ENCODE assay signal across 2 cellular contexts in the genomic region with DNA sequence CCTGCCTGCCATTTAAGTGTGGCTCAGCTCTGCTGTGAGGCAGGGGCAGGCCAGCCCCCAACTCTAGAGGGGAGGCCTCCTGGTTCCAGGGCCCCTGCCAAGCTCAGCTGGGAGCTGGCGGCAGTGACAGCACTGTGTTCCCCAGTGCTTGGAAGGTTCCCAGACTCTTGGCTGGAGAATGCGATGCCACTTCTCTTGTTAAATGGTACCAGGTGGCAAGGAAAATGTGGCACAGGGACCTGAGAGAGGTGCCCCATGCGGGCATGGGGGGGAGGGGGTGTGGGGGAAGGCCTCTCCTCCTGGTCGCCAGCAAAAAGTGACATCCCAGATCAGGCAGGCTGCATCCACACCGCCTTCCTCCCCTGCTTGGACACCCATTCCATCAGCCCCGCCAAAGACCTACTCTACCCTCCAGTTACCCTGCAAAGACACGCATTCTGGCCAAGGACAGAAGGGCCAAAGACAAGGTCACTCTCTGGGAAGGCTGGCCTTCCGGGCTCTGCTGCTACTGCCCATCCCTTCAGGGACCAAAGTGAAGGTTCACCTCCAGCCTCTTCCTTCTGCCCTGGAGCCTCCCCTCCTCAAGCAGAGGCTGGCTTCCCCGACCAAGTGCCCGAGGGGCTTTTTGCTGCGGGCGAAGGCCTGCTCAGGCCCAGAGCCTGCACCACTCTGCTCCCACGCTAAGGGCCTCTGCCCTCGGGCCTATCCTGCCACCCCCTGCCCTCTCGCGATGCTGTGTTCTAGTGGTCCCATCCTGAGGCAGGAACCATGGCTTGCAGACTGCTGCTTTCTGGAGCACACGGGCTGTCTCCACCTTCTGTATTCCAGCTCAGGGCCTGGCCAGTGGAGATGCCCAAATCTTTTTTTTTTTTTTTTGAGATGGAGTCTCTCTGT.
TF ChIP-seq lines count a peak whose summit lies in the region.

No MANE protein-coding gene starts in this region.

TF ChIP-seq in GM12891, 5 proteins besides CTCF, POLR2A, EP300 and RAD21:
- TF ChIP-seq PAX5 (IDR thresholded peaks at IDR 0.05; ENCODE audit: insufficient read depth, low read length, severe bottlenecking) (no peak), POLR2AphosphoS5 (IDR thresholded peaks at IDR 0.05; ENCODE audit: low read depth, low read length) (no peak), POU2F2 (IDR thresholded peaks at IDR 0.05; ENCODE audit: low read depth, low read length) (no peak), SPI1 (IDR thresholded peaks at IDR 0.05; ENCODE audit: low read depth, low read length) (no peak), TAF1 (IDR thresholded peaks at IDR 0.05; ENCODE audit: low read depth, low read length) (no peak)
TF ChIP-seq in GM12891: peak in this region for 0.

TF ChIP-seq in K562, 482 proteins besides CTCF, POLR2A, EP300 and RAD21:
- TF ChIP-seq RBFOX2 (IDR thresholded peaks at IDR 0.05; ENCODE audit: low read depth, low read length) (peak; percentile 39), POLR2G (IDR thresholded peaks at IDR 0.05; ENCODE audit: low read depth, low read length) (peak; percentile 43; the same call in 1 of the 2 replicates), ZEB2 (IDR thresholded peaks at IDR 0.05) (no peak)
